Comparison of ENCODE assay signal across 1 cellular context in the genomic region with DNA sequence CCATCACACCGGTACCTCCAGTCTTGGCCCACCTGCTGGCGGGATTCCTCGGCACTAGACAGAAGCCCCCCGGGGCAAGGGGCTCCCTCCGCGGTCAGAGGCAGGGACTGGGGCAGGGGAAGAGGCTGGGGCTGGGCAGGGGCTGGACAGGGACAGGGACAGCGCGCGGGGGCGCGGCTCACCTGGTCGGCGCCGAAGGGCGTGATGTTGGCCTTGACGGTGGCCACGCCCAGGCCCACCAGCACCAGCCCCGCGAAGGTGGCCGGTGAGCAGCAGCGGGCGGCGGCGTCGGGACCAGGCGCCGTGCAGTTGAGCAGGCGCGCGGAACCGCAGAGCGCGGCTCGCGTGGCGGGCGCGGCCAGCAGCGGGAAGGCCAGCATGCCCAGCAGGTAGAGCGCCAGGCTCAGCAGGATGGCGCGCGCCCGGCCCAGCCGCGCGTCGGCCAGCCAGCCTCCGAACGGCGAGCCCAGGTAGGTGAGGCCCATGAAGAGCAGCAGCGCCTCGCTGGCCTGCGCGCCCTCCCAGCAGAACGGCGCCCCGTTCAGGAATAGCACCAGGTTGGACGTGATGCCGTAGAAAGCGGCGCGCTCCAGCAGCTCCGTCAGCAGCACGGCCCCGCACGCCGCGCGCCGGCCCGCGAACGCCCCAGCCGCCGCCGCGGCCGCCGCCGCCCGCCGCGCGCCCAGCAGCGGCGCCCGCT.
A peak's percentile ranks its signal among the peaks of the same experiment; 100 is the strongest.
TF ChIP-seq lines count a peak whose summit lies in the region.

No MANE protein-coding gene starts in this region.

TF ChIP-seq in HepG2, 621 proteins besides CTCF, POLR2A, EP300 and RAD21 (continued from another document and continues in another):
- TF ChIP-seq, protein P1, sequence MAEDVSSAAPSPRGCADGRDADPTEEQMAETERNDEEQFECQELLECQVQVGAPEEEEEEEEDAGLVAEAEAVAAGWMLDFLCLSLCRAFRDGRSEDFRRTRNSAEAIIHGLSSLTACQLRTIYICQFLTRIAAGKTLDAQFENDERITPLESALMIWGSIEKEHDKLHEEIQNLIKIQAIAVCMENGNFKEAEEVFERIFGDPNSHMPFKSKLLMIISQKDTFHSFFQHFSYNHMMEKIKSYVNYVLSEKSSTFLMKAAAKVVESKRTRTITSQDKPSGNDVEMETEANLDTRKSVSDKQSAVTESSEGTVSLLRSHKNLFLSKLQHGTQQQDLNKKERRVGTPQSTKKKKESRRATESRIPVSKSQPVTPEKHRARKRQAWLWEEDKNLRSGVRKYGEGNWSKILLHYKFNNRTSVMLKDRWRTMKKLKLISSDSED (CRISPR knock-in tag; IDR thresholded peaks at IDR 0.05): 0 out of 2 replicates have a peak, but pooled peaks have one; percentile 33
- TF ChIP-seq ZIK1 (CRISPR knock-in tag; IDR thresholded peaks at IDR 0.05; ENCODE audit: borderline replicate concordance, low read depth) (no peak), ZNF780A (CRISPR knock-in tag; IDR thresholded peaks at IDR 0.05) (no peak), ISX (CRISPR knock-in tag; conservative IDR thresholded peaks at IDR 0.05) (no peak), MZF1 (CRISPR knock-in tag; IDR thresholded peaks at IDR 0.05; ENCODE audit: borderline replicate concordance) (no peak), TBL1XR1 (IDR thresholded peaks at IDR 0.05; ENCODE audit: borderline replicate concordance, low read length, partially characterized antibody) (no peak), JUN (CRISPR knock-in tag; IDR thresholded peaks at IDR 0.05) (no peak), ZNF768 (CRISPR knock-in tag; IDR thresholded peaks at IDR 0.05) (no peak), HDAC1 (CRISPR knock-in tag; IDR thresholded peaks at IDR 0.05) (peak; percentile 56; the same call in 1 of the 2 replicates), HNRNPK (IDR thresholded peaks at IDR 0.05; ENCODE audit: low read depth, low read length, poor library complexity, severe bottlenecking) (peak; percentile 67), NFKBIZ (CRISPR knock-in tag; IDR thresholded peaks at IDR 0.05) (no peak), CBX1 (IDR thresholded peaks at IDR 0.05; ENCODE audit: low read depth) (no peak), ZNF724P (CRISPR knock-in tag; IDR thresholded peaks at IDR 0.05; ENCODE audit: borderline replicate concordance) (peak; percentile 82; the same call in 1 of the 2 replicates), ATF1 (CRISPR knock-in tag; IDR thresholded peaks at IDR 0.05) (no peak), TEAD3 (CRISPR knock-in tag; optimal IDR thresholded peaks at IDR 0.05; ENCODE audit: borderline replicate concordance) (no peak), TOPORS (CRISPR knock-in tag; IDR thresholded peaks at IDR 0.05) (no peak), MIER2 (CRISPR knock-in tag; IDR thresholded peaks at IDR 0.05) (no peak), ZNF543 (CRISPR knock-in tag; IDR thresholded peaks at IDR 0.05) (no peak), ZBTB1 (CRISPR knock-in tag; IDR thresholded peaks at IDR 0.05; ENCODE audit: borderline replicate concordance) (no peak), ZNF713 (CRISPR knock-in tag; IDR thresholded peaks at IDR 0.05) (no peak), AGO2 (optimal IDR thresholded peaks at IDR 0.05; ENCODE audit: low read depth, low read length) (peak; percentile 43), RXRB (CRISPR knock-in tag; IDR thresholded peaks at IDR 0.05; ENCODE audit: borderline replicate concordance) (no peak), ZNF274 (CRISPR knock-in tag; IDR thresholded peaks at IDR 0.05) (no peak), ZNF224 (CRISPR knock-in tag; IDR thresholded peaks at IDR 0.05) (no peak), RAD51 (IDR thresholded peaks at IDR 0.05; ENCODE audit: borderline replicate concordance) (no peak), NR3C1 (CRISPR knock-in tag; IDR thresholded peaks at IDR 0.05) (no peak), SRSF1 (optimal IDR thresholded peaks at IDR 0.05; ENCODE audit: low read depth, low read length) (no peak), SETDB1 (CRISPR knock-in tag; IDR thresholded peaks at IDR 0.05; ENCODE audit: borderline replicate concordance) (no peak), KLF6 (CRISPR knock-in tag; IDR thresholded peaks at IDR 0.05) (no peak), NFYC (CRISPR knock-in tag; IDR thresholded peaks at IDR 0.05) (no peak), ZNF367 (CRISPR knock-in tag; IDR thresholded peaks at IDR 0.05; ENCODE audit: borderline replicate concordance) (no peak), GABPA (IDR thresholded peaks at IDR 0.05; ENCODE audit: low read depth, low read length) (no peak), GABPA (CRISPR knock-in tag; IDR thresholded peaks at IDR 0.05; ENCODE audit: low read depth) (no peak), RCOR2 (CRISPR knock-in tag; IDR thresholded peaks at IDR 0.05) (no peak), CCAR2 (optimal IDR thresholded peaks at IDR 0.05; ENCODE audit: low read depth, low read length) (no peak), MAZ (IDR thresholded peaks at IDR 0.05; ENCODE audit: borderline replicate concordance, low read depth, low read length) (no peak), MAZ (CRISPR knock-in tag; IDR thresholded peaks at IDR 0.05; ENCODE audit: low read depth) (no peak), ZNF709 (CRISPR knock-in tag; IDR thresholded peaks at IDR 0.05) (no peak; the same call in 1 of the 2 replicates), BRD4 (CRISPR knock-in tag; IDR thresholded peaks at IDR 0.05) (0 out of 2 replicates have a peak, but pooled peaks have one; percentile 12), REL (CRISPR knock-in tag; conservative IDR thresholded peaks at IDR 0.05) (no peak), ZNF326 (CRISPR knock-in tag; IDR thresholded peaks at IDR 0.05; ENCODE audit: borderline replicate concordance) (no peak), ZNF589 (CRISPR knock-in tag; conservative IDR thresholded peaks at IDR 0.05) (no peak)
- TF ChIP-seq, protein P2, sequence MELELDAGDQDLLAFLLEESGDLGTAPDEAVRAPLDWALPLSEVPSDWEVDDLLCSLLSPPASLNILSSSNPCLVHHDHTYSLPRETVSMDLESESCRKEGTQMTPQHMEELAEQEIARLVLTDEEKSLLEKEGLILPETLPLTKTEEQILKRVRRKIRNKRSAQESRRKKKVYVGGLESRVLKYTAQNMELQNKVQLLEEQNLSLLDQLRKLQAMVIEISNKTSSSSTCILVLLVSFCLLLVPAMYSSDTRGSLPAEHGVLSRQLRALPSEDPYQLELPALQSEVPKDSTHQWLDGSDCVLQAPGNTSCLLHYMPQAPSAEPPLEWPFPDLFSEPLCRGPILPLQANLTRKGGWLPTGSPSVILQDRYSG (CRISPR knock-in tag; IDR thresholded peaks at IDR 0.05): no peak
- TF ChIP-seq, protein P3, sequence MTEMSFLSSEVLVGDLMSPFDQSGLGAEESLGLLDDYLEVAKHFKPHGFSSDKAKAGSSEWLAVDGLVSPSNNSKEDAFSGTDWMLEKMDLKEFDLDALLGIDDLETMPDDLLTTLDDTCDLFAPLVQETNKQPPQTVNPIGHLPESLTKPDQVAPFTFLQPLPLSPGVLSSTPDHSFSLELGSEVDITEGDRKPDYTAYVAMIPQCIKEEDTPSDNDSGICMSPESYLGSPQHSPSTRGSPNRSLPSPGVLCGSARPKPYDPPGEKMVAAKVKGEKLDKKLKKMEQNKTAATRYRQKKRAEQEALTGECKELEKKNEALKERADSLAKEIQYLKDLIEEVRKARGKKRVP (CRISPR knock-in tag; IDR thresholded peaks at IDR 0.05): no peak
- TF ChIP-seq, protein P4, sequence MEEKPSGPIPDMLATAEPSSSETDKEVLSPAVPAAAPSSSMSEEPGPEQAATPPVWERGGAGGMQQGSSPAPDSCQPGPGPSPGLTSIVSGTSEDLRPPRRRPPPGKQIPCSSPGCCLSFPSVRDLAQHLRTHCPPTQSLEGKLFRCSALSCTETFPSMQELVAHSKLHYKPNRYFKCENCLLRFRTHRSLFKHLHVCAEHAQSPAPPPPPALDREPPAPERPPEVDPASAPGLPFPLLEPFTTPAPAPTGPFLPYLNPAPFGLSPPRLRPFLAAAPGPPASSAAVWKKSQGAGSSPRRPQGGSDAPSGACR (CRISPR knock-in tag; IDR thresholded peaks at IDR 0.05): no peak
- TF ChIP-seq, protein P5, sequence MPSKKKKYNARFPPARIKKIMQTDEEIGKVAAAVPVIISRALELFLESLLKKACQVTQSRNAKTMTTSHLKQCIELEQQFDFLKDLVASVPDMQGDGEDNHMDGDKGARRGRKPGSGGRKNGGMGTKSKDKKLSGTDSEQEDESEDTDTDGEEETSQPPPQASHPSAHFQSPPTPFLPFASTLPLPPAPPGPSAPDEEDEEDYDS (CRISPR knock-in tag; IDR thresholded peaks at IDR 0.05): no peak
- TF ChIP-seq, protein P6, sequence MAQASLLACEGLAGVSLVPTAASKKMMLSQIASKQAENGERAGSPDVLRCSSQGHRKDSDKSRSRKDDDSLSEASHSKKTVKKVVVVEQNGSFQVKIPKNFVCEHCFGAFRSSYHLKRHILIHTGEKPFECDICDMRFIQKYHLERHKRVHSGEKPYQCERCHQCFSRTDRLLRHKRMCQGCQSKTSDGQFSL (CRISPR knock-in tag; IDR thresholded peaks at IDR 0.05): no peak
- TF ChIP-seq, protein P7, sequence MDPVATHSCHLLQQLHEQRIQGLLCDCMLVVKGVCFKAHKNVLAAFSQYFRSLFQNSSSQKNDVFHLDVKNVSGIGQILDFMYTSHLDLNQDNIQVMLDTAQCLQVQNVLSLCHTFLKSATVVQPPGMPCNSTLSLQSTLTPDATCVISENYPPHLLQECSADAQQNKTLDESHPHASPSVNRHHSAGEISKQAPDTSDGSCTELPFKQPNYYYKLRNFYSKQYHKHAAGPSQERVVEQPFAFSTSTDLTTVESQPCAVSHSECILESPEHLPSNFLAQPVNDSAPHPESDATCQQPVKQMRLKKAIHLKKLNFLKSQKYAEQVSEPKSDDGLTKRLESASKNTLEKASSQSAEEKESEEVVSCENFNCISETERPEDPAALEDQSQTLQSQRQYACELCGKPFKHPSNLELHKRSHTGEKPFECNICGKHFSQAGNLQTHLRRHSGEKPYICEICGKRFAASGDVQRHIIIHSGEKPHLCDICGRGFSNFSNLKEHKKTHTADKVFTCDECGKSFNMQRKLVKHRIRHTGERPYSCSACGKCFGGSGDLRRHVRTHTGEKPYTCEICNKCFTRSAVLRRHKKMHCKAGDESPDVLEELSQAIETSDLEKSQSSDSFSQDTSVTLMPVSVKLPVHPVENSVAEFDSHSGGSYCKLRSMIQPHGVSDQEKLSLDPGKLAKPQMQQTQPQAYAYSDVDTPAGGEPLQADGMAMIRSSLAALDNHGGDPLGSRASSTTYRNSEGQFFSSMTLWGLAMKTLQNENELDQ (CRISPR knock-in tag; IDR thresholded peaks at IDR 0.05; ENCODE audit: borderline replicate concordance): no peak
- TF ChIP-seq, protein P8, sequence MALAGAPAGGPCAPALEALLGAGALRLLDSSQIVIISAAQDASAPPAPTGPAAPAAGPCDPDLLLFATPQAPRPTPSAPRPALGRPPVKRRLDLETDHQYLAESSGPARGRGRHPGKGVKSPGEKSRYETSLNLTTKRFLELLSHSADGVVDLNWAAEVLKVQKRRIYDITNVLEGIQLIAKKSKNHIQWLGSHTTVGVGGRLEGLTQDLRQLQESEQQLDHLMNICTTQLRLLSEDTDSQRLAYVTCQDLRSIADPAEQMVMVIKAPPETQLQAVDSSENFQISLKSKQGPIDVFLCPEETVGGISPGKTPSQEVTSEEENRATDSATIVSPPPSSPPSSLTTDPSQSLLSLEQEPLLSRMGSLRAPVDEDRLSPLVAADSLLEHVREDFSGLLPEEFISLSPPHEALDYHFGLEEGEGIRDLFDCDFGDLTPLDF (CRISPR knock-in tag; IDR thresholded peaks at IDR 0.05): no peak
- TF ChIP-seq, protein P9, sequence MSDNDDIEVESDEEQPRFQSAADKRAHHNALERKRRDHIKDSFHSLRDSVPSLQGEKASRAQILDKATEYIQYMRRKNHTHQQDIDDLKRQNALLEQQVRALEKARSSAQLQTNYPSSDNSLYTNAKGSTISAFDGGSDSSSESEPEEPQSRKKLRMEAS (IDR thresholded peaks at IDR 0.05): no peak; the same call in 1 of the 2 replicates
- TF ChIP-seq, protein P10, sequence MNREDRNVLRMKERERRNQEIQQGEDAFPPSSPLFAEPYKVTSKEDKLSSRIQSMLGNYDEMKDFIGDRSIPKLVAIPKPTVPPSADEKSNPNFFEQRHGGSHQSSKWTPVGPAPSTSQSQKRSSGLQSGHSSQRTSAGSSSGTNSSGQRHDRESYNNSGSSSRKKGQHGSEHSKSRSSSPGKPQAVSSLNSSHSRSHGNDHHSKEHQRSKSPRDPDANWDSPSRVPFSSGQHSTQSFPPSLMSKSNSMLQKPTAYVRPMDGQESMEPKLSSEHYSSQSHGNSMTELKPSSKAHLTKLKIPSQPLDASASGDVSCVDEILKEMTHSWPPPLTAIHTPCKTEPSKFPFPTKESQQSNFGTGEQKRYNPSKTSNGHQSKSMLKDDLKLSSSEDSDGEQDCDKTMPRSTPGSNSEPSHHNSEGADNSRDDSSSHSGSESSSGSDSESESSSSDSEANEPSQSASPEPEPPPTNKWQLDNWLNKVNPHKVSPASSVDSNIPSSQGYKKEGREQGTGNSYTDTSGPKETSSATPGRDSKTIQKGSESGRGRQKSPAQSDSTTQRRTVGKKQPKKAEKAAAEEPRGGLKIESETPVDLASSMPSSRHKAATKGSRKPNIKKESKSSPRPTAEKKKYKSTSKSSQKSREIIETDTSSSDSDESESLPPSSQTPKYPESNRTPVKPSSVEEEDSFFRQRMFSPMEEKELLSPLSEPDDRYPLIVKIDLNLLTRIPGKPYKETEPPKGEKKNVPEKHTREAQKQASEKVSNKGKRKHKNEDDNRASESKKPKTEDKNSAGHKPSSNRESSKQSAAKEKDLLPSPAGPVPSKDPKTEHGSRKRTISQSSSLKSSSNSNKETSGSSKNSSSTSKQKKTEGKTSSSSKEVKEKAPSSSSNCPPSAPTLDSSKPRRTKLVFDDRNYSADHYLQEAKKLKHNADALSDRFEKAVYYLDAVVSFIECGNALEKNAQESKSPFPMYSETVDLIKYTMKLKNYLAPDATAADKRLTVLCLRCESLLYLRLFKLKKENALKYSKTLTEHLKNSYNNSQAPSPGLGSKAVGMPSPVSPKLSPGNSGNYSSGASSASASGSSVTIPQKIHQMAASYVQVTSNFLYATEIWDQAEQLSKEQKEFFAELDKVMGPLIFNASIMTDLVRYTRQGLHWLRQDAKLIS (CRISPR knock-in tag; IDR thresholded peaks at IDR 0.05): no peak
- TF ChIP-seq, protein P11, sequence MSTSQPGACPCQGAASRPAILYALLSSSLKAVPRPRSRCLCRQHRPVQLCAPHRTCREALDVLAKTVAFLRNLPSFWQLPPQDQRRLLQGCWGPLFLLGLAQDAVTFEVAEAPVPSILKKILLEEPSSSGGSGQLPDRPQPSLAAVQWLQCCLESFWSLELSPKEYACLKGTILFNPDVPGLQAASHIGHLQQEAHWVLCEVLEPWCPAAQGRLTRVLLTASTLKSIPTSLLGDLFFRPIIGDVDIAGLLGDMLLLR (CRISPR knock-in tag; IDR thresholded peaks at IDR 0.05): no peak
- TF ChIP-seq, protein P12, sequence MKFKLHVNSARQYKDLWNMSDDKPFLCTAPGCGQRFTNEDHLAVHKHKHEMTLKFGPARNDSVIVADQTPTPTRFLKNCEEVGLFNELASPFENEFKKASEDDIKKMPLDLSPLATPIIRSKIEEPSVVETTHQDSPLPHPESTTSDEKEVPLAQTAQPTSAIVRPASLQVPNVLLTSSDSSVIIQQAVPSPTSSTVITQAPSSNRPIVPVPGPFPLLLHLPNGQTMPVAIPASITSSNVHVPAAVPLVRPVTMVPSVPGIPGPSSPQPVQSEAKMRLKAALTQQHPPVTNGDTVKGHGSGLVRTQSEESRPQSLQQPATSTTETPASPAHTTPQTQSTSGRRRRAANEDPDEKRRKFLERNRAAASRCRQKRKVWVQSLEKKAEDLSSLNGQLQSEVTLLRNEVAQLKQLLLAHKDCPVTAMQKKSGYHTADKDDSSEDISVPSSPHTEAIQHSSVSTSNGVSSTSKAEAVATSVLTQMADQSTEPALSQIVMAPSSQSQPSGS (CRISPR knock-in tag; IDR thresholded peaks at IDR 0.05): no peak
